ENCODE assay signal across 8 cellular contexts in genomic region chr1:161226759-161227158, GRCh38. TPM values are rescaled to one million over a fixed set of nuclear protein-coding genes. Genes with fewer than 3 reads are reported as not detected.
A peak's percentile ranks its signal among the peaks of the same experiment; 100 is the strongest.
DNase-seq lines count a peak whose midpoint lies in the region; ATAC-seq and TF ChIP-seq lines count a peak whose summit lies in the region.

No MANE protein-coding gene starts in this region.

- H3K4me3 Mint-ChIP-seq in HFFc6 = peak overlapping the region; percentile 99

- H3F3A ChIP-seq in SU-DHL-6 (ENCODE audit: insufficient read depth) = no peaks in the 10 kb centered on the region

- no peaks in the 10 kb centered on the region for H3K9me3 ChIP-seq in SU-DHL-6 (ENCODE audit: insufficient read depth, low read length)
- H3K9me3 ChIP-seq in skeletal muscle tissue (ENCODE audit: control insufficient read depth in 3 of 3, low read length in 3 of 3) = no peaks in the 10 kb centered on the region

- peak overlapping the region; percentile 67 for H3K4me3 ChIP-seq in SU-DHL-6 (ENCODE audit: insufficient read depth, low read length, poor library complexity, severe bottlenecking)
- H3K4me3 ChIP-seq in fibroblast of the aortic adventitia (ENCODE audit: low read depth, low read length) = peak overlapping the region; percentile 98
- peak overlapping the region; percentile 98 to 99 (median 99) for H3K4me3 ChIP-seq in skeletal muscle tissue (ENCODE audit: low read length in 3 of 3)

- TF ChIP-seq CTCF in HFFc6 (IDR thresholded peaks at IDR 0.05) = no peak
- TF ChIP-seq CTCF in SU-DHL-6 (IDR thresholded peaks at IDR 0.05; ENCODE audit: insufficient read depth, low read length, poor library complexity, severe bottlenecking) = no peak
- peak; percentile 1 for TF ChIP-seq CTCF in fibroblast of the aortic adventitia (IDR thresholded peaks at IDR 0.05; ENCODE audit: insufficient read depth, low read length)

- peaks cover 29% of the 10 kb centered on the region for H3K4me1 Mint-ChIP-seq in HFFc6 (ENCODE audit: low read depth)

- no peaks in the 10 kb centered on the region for H3K9me3 Mint-ChIP-seq in HFFc6

- H3K27ac ChIP-seq in SU-DHL-6 (ENCODE audit: low read depth, low read length) (0 out of 2 replicates have a peak overlapping the region, but pooled peaks have one; percentile 7), skeletal muscle tissue (ENCODE audit: low read depth, low read length) (peak overlapping the region; percentile 74)

- no peaks in the 10 kb centered on the region for H4K20me1 ChIP-seq in SU-DHL-6 (ENCODE audit: low read depth, low read length)

- H3K79me2 ChIP-seq in SU-DHL-6 (ENCODE audit: insufficient read depth, low read length) = no peaks in the 10 kb centered on the region

- peaks cover 5% of the 10 kb centered on the region; the same call in 1 of the 2 replicates for H3K36me3 Mint-ChIP-seq in HFFc6 (ENCODE audit: low read depth)

- peak overlapping the region; percentile 78 for H3K4me2 ChIP-seq in SU-DHL-6 (ENCODE audit: low read depth, low read length, poor library complexity, severe bottlenecking)

- H3K9me2 ChIP-seq in SU-DHL-6 (replicated peaks; ENCODE audit: insufficient read depth, low read length) = no peaks in the 10 kb centered on the region

- H3K9ac ChIP-seq in SU-DHL-6 (ENCODE audit: low read length) (peak overlapping the region; percentile 66), skeletal muscle tissue (ENCODE audit: low read depth in 1 of 3, low read length in 3 of 3) (peak overlapping the region; percentile 84 to 95 (median 85))

- DNase-seq in HFFc6 = no peak
- no peak for DNase-seq in fibroblast of the aortic adventitia (ENCODE audit: low read depth)
- no peak for DNase-seq in activated CD8-positive, alpha-beta memory T cell treated with anti-CD3 and anti-CD28 coated beads, Interleukin-2, amount 50 U/mL, for 48 hours
- no peak for DNase-seq in NCI-H2029 (lab: John Stamatoyannopoulos, UW)
- DNase-seq in activated CD4-positive, alpha-beta T cell treated with anti-CD3 and anti-CD28 coated beads for 48 hours = no peak

- ATAC-seq in GM19395 (IDR thresholded peaks at IDR 0.05; ENCODE audit: unreplicated experiment) = no peak

- H3K36me3 ChIP-seq in SU-DHL-6 (ENCODE audit: low read length) (no peaks in the 10 kb centered on the region), skeletal muscle tissue (ENCODE audit: control insufficient read depth in 3 of 3, insufficient read depth in 3 of 3, low read length in 3 of 3) (peaks cover 24 to 32% (median 27%) of the 10 kb centered on the region in 3 donors)

- peak overlapping the region; percentile 92 for H3K27ac Mint-ChIP-seq in HFFc6

- no peak overlapping the region for H2AFZ ChIP-seq in SU-DHL-6 (ENCODE audit: low read depth, low read length, severe bottlenecking)

- H3K27me3 Mint-ChIP-seq in HFFc6 (ENCODE audit: insufficient read depth) = peaks cover 3% of the 10 kb centered on the region

- no peaks in the 10 kb centered on the region for H3K27me3 ChIP-seq in SU-DHL-6 (ENCODE audit: low read length)
- no peaks in the 10 kb centered on the region for H3K27me3 ChIP-seq in skeletal muscle tissue (ENCODE audit: control insufficient read depth in 3 of 3, insufficient read depth in 3 of 3, low read length in 3 of 3)

- peaks cover 20 to 25% (median 22%) of the 10 kb centered on the region in 3 donors for H3K4me1 ChIP-seq in skeletal muscle tissue (ENCODE audit: control insufficient read depth in 3 of 3, insufficient read depth in 3 of 3, low read length in 3 of 3)

RNA-seq across cellular contexts. Expression of gene TOMM40L, which starts 0.9 kb away (rescaled TPM):
- total RNA-seq in HFFc6 (2021; fragmentation: NEBNext Ultra II Directional; extraction: Animal tissue kit (Norgen Biotek cat#: 25700)) = 10 to 100 TPM in 5 of 6 experiments, 1 to 10 TPM in 1; 9.8 to 13.6 (median 10.6) TPM
- total RNA-seq in fibroblast of the aortic adventitia (ENCODE audit: low replicate concordance) = 5.2 and 9.1 TPM in 2 replicates
- 10.4 TPM for total RNA-seq in skeletal muscle tissue

RNA-seq across cellular contexts. Expression of gene APOA2, which starts 3.3 kb away (rescaled TPM):
- not detected for total RNA-seq in HFFc6 (2021; fragmentation: NEBNext Ultra II Directional; extraction: Animal tissue kit (Norgen Biotek cat#: 25700))
- total RNA-seq in fibroblast of the aortic adventitia (ENCODE audit: low replicate concordance) (not detected in 2 replicates), skeletal muscle tissue (6.8 TPM)

RNA-seq across cellular contexts. Expression of gene NR1I3, which starts 11.2 kb away (rescaled TPM):
- total RNA-seq in HFFc6 (2021; fragmentation: NEBNext Ultra II Directional; extraction: Animal tissue kit (Norgen Biotek cat#: 25700)) = not detected
- total RNA-seq in fibroblast of the aortic adventitia (ENCODE audit: low replicate concordance) = not detected in 2 replicates
- total RNA-seq in skeletal muscle tissue = not detected

RNA-seq across cellular contexts. Expression of gene FCER1G, which starts 11.7 kb away (rescaled TPM):
- total RNA-seq in HFFc6 (2021; fragmentation: NEBNext Ultra II Directional; extraction: Animal tissue kit (Norgen Biotek cat#: 25700)) = 1 to 10 TPM in 1 of 6 experiments, under 1 TPM in 4, not detected in 1; 0.33 to 1.0 (median 0.53) TPM
- total RNA-seq in fibroblast of the aortic adventitia (ENCODE audit: low replicate concordance) = not detected in 2 replicates
- 16.2 TPM for total RNA-seq in skeletal muscle tissue

RNA-seq across cellular contexts. Expression of gene NDUFS2, which starts 24.6 kb away (rescaled TPM):
- total RNA-seq in HFFc6 (2021; fragmentation: NEBNext Ultra II Directional; extraction: Animal tissue kit (Norgen Biotek cat#: 25700)) = 10 to 100 TPM; 81.5 to 90.8 (median 85.8) TPM
- 65.4 and 67.5 TPM in 2 replicates for total RNA-seq in fibroblast of the aortic adventitia (ENCODE audit: low replicate concordance)
- total RNA-seq in skeletal muscle tissue = 147 TPM
